Comparison of ENCODE assay signal across 1 cellular context in the genomic region with DNA sequence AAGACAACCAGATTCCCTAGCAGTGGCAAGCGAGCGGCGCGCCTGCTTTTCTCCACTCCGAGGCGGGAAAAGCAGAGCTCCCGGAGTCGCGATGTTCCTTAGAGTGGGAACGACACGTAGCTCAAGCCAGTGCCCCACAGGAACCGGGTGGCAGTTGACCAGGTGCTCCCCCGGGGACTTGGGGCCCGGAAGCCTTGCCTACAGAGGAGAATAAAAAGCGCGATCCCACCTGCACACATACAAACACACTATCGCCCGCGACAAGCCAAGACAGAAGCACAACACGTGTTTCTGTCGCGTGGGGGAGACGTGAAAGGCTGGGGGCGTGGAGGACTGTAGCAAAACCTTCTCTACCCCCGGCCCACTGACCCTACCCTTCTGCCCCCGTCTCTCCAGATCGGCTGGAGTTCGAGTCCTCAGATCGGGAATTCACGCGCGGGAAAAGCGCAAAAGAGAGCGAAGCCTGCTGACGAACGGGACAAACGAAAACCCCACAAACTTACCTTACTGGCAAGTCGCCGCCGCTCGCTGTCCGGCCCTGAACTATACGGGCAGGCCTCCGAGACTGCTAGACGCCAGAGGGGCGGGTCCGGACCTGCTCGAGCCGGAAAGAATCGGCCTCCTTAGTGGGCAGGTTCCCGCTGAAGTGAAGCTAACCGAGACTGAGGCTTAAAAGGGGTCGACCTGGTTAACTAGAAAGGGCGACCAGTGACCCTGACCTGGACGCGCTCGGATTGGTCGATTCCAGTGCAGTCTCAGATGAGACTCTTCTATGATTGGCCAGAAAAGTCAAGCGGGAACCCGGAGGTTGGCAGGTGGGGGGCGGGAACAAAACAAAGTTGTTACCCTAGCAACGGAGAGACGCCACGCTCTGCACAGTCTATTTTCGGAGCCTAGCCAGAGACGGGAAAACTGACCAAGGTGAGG.
TF ChIP-seq lines count a peak whose summit lies in the region.

DNAAF6 (plus strand) TSS at position 842 of the 927 bp plus-strand sequence. CDS start 6,265 bp downstream, outside the sequence.
A gene with protein sequence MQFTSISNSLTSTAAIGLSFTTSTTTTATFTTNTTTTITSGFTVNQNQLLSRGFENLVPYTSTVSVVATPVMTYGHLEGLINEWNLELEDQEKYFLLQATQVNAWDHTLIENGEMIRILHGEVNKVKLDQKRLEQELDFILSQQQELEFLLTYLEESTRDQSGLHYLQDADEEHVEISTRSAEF (minus strand): TSS at position 664 of the 927 bp plus-strand sequence. CDS start 31,287 bp downstream, outside the sequence.

TF ChIP-seq in K562, 482 proteins besides CTCF, POLR2A, EP300 and RAD21 (continued from another document and continues in another):
- TF ChIP-seq, protein P1, sequence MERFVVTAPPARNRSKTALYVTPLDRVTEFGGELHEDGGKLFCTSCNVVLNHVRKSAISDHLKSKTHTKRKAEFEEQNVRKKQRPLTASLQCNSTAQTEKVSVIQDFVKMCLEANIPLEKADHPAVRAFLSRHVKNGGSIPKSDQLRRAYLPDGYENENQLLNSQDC (CRISPR knock-in tag; IDR thresholded peaks at IDR 0.05): no peak
- TF ChIP-seq ZNF282 (CRISPR knock-in tag; IDR thresholded peaks at IDR 0.05) (no peak), MGA (IDR thresholded peaks at IDR 0.05) (peak; percentile 82), ATF2 (CRISPR knock-in tag; IDR thresholded peaks at IDR 0.05) (no peak), SOX6 (IDR thresholded peaks at IDR 0.05) (no peak), ZNF609 (CRISPR knock-in tag; IDR thresholded peaks at IDR 0.05; ENCODE audit: borderline replicate concordance) (no peak), NCOA4 (IDR thresholded peaks at IDR 0.05; ENCODE audit: partially characterized antibody) (no peak), RCOR1 (IDR thresholded peaks at IDR 0.05; ENCODE audit: borderline replicate concordance in 1 of 2, low read depth in 2 of 2, low read length in 2 of 2) (no peak), BACH1 (tag; IDR thresholded peaks at IDR 0.05) (no peak), SIN3A (IDR thresholded peaks at IDR 0.05; ENCODE audit: borderline replicate concordance in 2 of 2, control insufficient read depth in 1 of 2, low read depth in 2 of 2, low read length in 2 of 2) (peak in 1 of 2 experiments; percentile 48; a peak in 2 of 4 replicates), POLR2G (IDR thresholded peaks at IDR 0.05; ENCODE audit: low read depth, low read length) (peak; percentile 94), FOXJ2 (tag; IDR thresholded peaks at IDR 0.05) (peak; percentile 88), BHLHE40 (IDR thresholded peaks at IDR 0.05; ENCODE audit: low read length) (no peak), SMAD4 (CRISPR knock-in tag; conservative IDR thresholded peaks at IDR 0.05) (peak; percentile 58; the same call in 1 of the 2 replicates), ZFX (CRISPR knock-in tag; IDR thresholded peaks at IDR 0.05) (peak; percentile 75), KHSRP (IDR thresholded peaks at IDR 0.05) (no peak), ZNF41 (CRISPR knock-in tag; conservative IDR thresholded peaks at IDR 0.05) (no peak), SP1 (CRISPR knock-in tag; IDR thresholded peaks at IDR 0.05) (0 out of 2 replicates have a peak, but pooled peaks have one; percentile 34), ZNF398 (CRISPR knock-in tag; IDR thresholded peaks at IDR 0.05) (no peak), MYNN (IDR thresholded peaks at IDR 0.05) (no peak), MYNN (CRISPR knock-in tag; IDR thresholded peaks at IDR 0.05) (no peak), ZNF224 (CRISPR knock-in tag; IDR thresholded peaks at IDR 0.05) (no peak), PTTG1 (tag; IDR thresholded peaks at IDR 0.05; ENCODE audit: low read depth) (no peak)
- TF ChIP-seq, protein P2, sequence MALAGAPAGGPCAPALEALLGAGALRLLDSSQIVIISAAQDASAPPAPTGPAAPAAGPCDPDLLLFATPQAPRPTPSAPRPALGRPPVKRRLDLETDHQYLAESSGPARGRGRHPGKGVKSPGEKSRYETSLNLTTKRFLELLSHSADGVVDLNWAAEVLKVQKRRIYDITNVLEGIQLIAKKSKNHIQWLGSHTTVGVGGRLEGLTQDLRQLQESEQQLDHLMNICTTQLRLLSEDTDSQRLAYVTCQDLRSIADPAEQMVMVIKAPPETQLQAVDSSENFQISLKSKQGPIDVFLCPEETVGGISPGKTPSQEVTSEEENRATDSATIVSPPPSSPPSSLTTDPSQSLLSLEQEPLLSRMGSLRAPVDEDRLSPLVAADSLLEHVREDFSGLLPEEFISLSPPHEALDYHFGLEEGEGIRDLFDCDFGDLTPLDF (CRISPR knock-in tag; IDR thresholded peaks at IDR 0.05): no peak
- TF ChIP-seq, protein P3, sequence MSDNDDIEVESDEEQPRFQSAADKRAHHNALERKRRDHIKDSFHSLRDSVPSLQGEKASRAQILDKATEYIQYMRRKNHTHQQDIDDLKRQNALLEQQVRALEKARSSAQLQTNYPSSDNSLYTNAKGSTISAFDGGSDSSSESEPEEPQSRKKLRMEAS (CRISPR knock-in tag; IDR thresholded peaks at IDR 0.05): peak; percentile 81
- TF ChIP-seq, protein P4, sequence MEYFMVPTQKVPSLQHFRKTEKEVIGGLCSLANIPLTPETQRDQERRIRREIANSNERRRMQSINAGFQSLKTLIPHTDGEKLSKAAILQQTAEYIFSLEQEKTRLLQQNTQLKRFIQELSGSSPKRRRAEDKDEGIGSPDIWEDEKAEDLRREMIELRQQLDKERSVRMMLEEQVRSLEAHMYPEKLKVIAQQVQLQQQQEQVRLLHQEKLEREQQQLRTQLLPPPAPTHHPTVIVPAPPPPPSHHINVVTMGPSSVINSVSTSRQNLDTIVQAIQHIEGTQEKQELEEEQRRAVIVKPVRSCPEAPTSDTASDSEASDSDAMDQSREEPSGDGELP (CRISPR knock-in tag; IDR thresholded peaks at IDR 0.05; ENCODE audit: borderline replicate concordance): peak; percentile 55; the same call in 1 of the 2 replicates
